In the genomic region with DNA sequence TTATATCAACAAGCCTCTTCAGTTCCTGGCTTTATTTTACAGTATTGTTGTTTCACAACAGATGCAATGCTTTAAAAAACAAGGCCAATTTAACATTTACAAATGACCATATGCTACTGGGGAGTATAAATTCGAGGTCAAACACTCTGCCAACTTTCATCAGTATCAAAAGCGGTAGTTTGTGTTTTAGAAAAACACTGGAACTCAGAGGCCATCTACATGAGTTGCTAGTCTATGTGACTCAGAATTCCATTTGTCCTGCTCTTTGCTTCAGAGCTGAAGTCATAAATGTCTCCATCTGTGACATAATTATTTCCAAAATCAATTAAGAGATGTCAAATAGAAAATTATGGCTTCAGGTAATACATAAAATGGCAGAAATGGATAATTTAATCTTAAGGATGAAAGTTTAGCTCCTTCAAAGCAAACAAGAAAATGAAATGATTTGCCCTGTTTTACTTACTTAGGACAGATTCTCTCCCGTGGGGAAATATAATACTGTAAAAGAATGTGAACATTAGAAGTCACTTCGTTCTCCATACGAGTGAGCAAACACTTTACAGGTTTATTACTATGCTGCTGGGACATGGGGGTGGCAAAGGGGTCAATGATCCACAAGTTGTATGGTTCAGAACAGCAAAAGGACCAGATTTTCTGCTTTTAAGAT, we compare ENCODE assay signal across 10 cellular contexts. TPM values are rescaled to one million over a fixed set of nuclear protein-coding genes. Genes with fewer than 3 reads are reported as not detected.
A peak's percentile ranks its signal among the peaks of the same experiment; 100 is the strongest.
DNase-seq lines count a peak whose midpoint lies in the region; ATAC-seq and TF ChIP-seq lines count a peak whose summit lies in the region.
"Had no signal": no experiment of that assay in that cellular context is flagged by ENCODE, and none has a peak within 500 bp of the region (broad histone marks: within the 10 kb centered on the region; RNA-seq: fewer than 3 reads in every experiment).

No MANE protein-coding gene starts in this region.

- DNase-seq in AG04449 (ENCODE audit: low read depth, low spot score) (no peak), GM23338 (ENCODE audit: low spot score) (no peak), adrenal gland (peak in 2 of 7 donors; percentile 19 to 20), kidney glomerular epithelial cell (lab: John Stamatoyannopoulos, UW) (peak; percentile 28), ACHN (no peak), GDM1 (lab: John Stamatoyannopoulos, UW) (no peak), RWPE1 (ENCODE audit: low spot score) (no peak), left colon (no peak)
- DNase-seq: NCI-H2227 treated with DMSO at 0.1 percent for 48 hours had no signal

- H3K79me2 ChIP-seq in GM23338 (replicated peaks; ENCODE audit: insufficient read depth): peaks cover 80% of the 10 kb centered on the region

- H3K4me1 ChIP-seq in GM23338 (ENCODE audit: insufficient read depth) (peaks cover 54% of the 10 kb centered on the region), adrenal gland (replicated peaks in 1 of 2) (peaks cover 35 to 69% of the 10 kb centered on the region in 2 donors)

- H3K4me2 ChIP-seq in GM23338: peak overlapping the region; percentile 87

- 21 to 34% (median 25%) methylated on average over 5 of the region's 5 CpGs for WGBS in adrenal gland, 4 donors

- intact Hi-C loops in adrenal gland (cut with DNase I): no loop called here
- intact Hi-C loops in left colon (cut with DNase I, micrococcal nuclease): no loop called here

- ATAC-seq in GM23338 (no peak), left colon (no peak)

- in situ Hi-C loops in ACHN (cut with HindIII; ENCODE audit: low pct_ligation_motif_present, low pct_unique_long_range_greater_than_20kb, low sequenced_read_pairs): no loop called here

- POLR2A ChIA-PET in AG04449 (lab: Yijun Ruan, JAX): no interaction called here
- POLR2A ChIA-PET in RWPE1 (lab: Yijun Ruan, JAX; ENCODE audit: low non-redundant PET): no interaction called here

- H3K27me3 ChIP-seq in GM23338 (ENCODE audit: insufficient read depth) (no peaks in the 10 kb centered on the region), adrenal gland (no peaks in the 10 kb centered on the region)

- no peak overlapping the region for H3K27ac ChIP-seq in GM23338 (ENCODE audit: low read depth)
- peak overlapping the region; percentile 20 to 99 (median 64) for H3K27ac ChIP-seq in adrenal gland
- no peak overlapping the region for H3K27ac ChIP-seq in RWPE1

- peak overlapping the region; percentile 97 for H3K4me3 Mint-ChIP-seq in GM23338
- H3K4me3 Mint-ChIP-seq: dendritic cell treated with granulocyte-macrophage colony-stimulating factor and Interleukin-4, amounts not matched to agents 40 ng/mL and 50 ng/mL, for 4 days had no signal

- H3F3A ChIP-seq in GM23338 (replicated peaks; ENCODE audit: low read depth): no peaks in the 10 kb centered on the region

- TF ChIP-seq CTCF in AG04449 (IDR thresholded peaks at IDR 0.05; ENCODE audit: insufficient read depth, low read length, missing control alignments) (no peak), GM23338 (conservative IDR thresholded peaks at IDR 0.05; ENCODE audit: low read depth in 2 of 2) (no peak), adrenal gland (IDR thresholded peaks at IDR 0.05) (no peak), RWPE1 (conservative IDR thresholded peaks at IDR 0.05; ENCODE audit: low read depth) (no peak)

- H3K9me3 Mint-ChIP-seq in GM23338: peaks cover 3% of the 10 kb centered on the region; the same call in 2 of the 3 replicates

- no peak overlapping the region for H2AFZ ChIP-seq in GM23338

- peaks cover 48% of the 10 kb centered on the region for H3K4me1 Mint-ChIP-seq in GM23338

- CTCF ChIA-PET in AG04449 (lab: Yijun Ruan, JAX) (interaction anchor here (0.6 to 1.0 kb wide), 2 partner anchors 19 to 84 kb away, joined by 3 read pairs; no protein-coding TSS in a partner anchor), RWPE1 (lab: Yijun Ruan, JAX) (no interaction called here)

- peaks cover 25% of the 10 kb centered on the region for H4K20me1 ChIP-seq in GM23338 (replicated peaks; ENCODE audit: insufficient read depth)

- peaks cover 26% of the 10 kb centered on the region for H3K36me3 Mint-ChIP-seq in GM23338 (ENCODE audit: low read depth)

- H3K4me3 ChIP-seq in AG04449 (ENCODE audit: low read depth, low read length): peak overlapping the region; percentile 27
- peak overlapping the region; percentile 75 for H3K4me3 ChIP-seq in GM23338
- H3K4me3 ChIP-seq in adrenal gland: peak overlapping the region in 1 of 4 donors; percentile 68

- 0 out of 2 replicates have a peak overlapping the region, but pooled peaks have one; percentile 53 for H3K27ac Mint-ChIP-seq in GM23338

- H3K9me2 ChIP-seq in GM23338 (ENCODE audit: insufficient read depth): no peaks in the 10 kb centered on the region

- no peaks in the 10 kb centered on the region for H3K9me3 ChIP-seq in adrenal gland (replicated peaks in 1 of 3)

- H3K27me3 Mint-ChIP-seq in GM23338 (ENCODE audit: insufficient read depth, low read depth, poor library complexity): peaks cover 3% of the 10 kb centered on the region
- H3K27me3 Mint-ChIP-seq: dendritic cell treated with granulocyte-macrophage colony-stimulating factor and Interleukin-4, amounts not matched to agents 40 ng/mL and 50 ng/mL, for 4 days had no signal

- peak in 1 of 2 donors; percentile 57 for TF ChIP-seq POLR2A in adrenal gland (IDR thresholded peaks at IDR 0.05)

- H3K36me3 ChIP-seq in GM23338 (ENCODE audit: insufficient read depth): no peaks in the 10 kb centered on the region; the same call in 1 of the 2 replicates
- H3K36me3 ChIP-seq in adrenal gland (replicated peaks in 1 of 2): no peaks in the 10 kb centered on the region

TF ChIP-seq in GM23338, 12 proteins besides CTCF, POLR2A, EP300 and RAD21 (continues in another document):
- TF ChIP-seq EZH2 (IDR thresholded peaks at IDR 0.05; ENCODE audit: low read depth, unreplicated experiment) (no peak), STAT1 (IDR thresholded peaks at IDR 0.05; ENCODE audit: unreplicated experiment) (no peak), JUNB (IDR thresholded peaks at IDR 0.05; ENCODE audit: unreplicated experiment) (no peak), EZH2phosphoT487 (IDR thresholded peaks at IDR 0.05; ENCODE audit: unreplicated experiment) (no peak)
- TF ChIP-seq, protein P1, sequence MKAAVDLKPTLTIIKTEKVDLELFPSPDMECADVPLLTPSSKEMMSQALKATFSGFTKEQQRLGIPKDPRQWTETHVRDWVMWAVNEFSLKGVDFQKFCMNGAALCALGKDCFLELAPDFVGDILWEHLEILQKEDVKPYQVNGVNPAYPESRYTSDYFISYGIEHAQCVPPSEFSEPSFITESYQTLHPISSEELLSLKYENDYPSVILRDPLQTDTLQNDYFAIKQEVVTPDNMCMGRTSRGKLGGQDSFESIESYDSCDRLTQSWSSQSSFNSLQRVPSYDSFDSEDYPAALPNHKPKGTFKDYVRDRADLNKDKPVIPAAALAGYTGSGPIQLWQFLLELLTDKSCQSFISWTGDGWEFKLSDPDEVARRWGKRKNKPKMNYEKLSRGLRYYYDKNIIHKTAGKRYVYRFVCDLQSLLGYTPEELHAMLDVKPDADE (IDR thresholded peaks at IDR 0.05): no peak
- TF ChIP-seq, protein P2, sequence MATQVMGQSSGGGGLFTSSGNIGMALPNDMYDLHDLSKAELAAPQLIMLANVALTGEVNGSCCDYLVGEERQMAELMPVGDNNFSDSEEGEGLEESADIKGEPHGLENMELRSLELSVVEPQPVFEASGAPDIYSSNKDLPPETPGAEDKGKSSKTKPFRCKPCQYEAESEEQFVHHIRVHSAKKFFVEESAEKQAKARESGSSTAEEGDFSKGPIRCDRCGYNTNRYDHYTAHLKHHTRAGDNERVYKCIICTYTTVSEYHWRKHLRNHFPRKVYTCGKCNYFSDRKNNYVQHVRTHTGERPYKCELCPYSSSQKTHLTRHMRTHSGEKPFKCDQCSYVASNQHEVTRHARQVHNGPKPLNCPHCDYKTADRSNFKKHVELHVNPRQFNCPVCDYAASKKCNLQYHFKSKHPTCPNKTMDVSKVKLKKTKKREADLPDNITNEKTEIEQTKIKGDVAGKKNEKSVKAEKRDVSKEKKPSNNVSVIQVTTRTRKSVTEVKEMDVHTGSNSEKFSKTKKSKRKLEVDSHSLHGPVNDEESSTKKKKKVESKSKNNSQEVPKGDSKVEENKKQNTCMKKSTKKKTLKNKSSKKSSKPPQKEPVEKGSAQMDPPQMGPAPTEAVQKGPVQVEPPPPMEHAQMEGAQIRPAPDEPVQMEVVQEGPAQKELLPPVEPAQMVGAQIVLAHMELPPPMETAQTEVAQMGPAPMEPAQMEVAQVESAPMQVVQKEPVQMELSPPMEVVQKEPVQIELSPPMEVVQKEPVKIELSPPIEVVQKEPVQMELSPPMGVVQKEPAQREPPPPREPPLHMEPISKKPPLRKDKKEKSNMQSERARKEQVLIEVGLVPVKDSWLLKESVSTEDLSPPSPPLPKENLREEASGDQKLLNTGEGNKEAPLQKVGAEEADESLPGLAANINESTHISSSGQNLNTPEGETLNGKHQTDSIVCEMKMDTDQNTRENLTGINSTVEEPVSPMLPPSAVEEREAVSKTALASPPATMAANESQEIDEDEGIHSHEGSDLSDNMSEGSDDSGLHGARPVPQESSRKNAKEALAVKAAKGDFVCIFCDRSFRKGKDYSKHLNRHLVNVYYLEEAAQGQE (IDR thresholded peaks at IDR 0.05; ENCODE audit: unreplicated experiment): no peak

RNA-seq across cellular contexts. Expression of a gene that starts 3.7 kb away (rescaled TPM):
- 109 and 118 TPM in 2 replicates for total RNA-seq in GM23338 (2014; rRNA removed; shearing (Covaris generic))
- 28.8 and 30.9 TPM in 2 replicates for polyA plus RNA-seq in GM23338 (2016; fragmentation: Nextera tagmentation; extraction: Ambion mirVana)
- total RNA-seq in adrenal gland: 10 to 100 TPM; 25.7 to 38.9 (median 29.6) TPM
- 10 to 100 TPM in 1 of 3 donors, 1 to 10 TPM in 2; 7.0 to 33.7 (median 8.7) TPM for polyA plus RNA-seq in adrenal gland
- total RNA-seq in left colon: 10 to 100 TPM; 20.5 to 26.7 TPM

Comparison
In these comparisons a context has a peak if more than half of its experiments do, and no peak if none do; other contexts are left out.
1. H3K27ac ChIP-seq: peak in adrenal gland (5 of 5); none in GM23338 (single experiment) and RWPE1 (single experiment).